In the genomic region with DNA sequence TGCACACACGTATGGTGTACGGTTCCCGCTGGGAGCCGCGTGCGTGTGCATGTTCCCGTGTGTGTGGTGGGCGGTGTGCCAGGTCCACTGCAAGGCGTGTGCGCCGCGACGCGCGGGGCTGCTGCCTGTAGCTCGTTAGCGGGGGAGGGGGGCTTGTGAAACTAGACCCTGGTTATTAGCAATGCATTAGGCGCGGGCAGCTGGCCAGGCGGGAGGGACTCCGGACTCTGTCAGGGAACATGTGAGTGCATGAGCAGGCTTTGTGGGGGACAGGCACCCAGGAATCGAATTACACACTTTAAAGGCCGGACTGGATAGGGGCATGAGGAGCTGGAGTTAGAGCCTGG, we compare ENCODE assay signal across 1 cellular context.
TF ChIP-seq lines count a peak whose summit lies in the region.

No MANE protein-coding gene starts in this region.

TF ChIP-seq in HEK293, 187 proteins besides CTCF, POLR2A, EP300 and RAD21 (continued from another document):
- TF ChIP-seq ZNF707 (tag by site-specific recombination; IDR thresholded peaks at IDR 0.05) (no peak), OVOL3 (tag by site-specific recombination; IDR thresholded peaks at IDR 0.05) (no peak), GLIS1 (tag by site-specific recombination; IDR thresholded peaks at IDR 0.05) (peak; percentile 76), ZNF600 (tag by site-specific recombination; IDR thresholded peaks at IDR 0.05) (no peak), SP7 (tag by site-specific recombination; IDR thresholded peaks at IDR 0.05) (peak; percentile 68), ZNF2 (tag by site-specific recombination; IDR thresholded peaks at IDR 0.05) (0 out of 2 replicates have a peak, but pooled peaks have one; percentile 45), GLIS2 (tag by site-specific recombination; IDR thresholded peaks at IDR 0.05) (no peak), OSR2 (tag by site-specific recombination; IDR thresholded peaks at IDR 0.05) (no peak), ZNF433 (tag by site-specific recombination; IDR thresholded peaks at IDR 0.05; ENCODE audit: low read depth) (no peak), ZNF24 (tag by site-specific recombination; IDR thresholded peaks at IDR 0.05) (peak; percentile 32; the same call in 1 of the 2 replicates), ZNF596 (tag by site-specific recombination; IDR thresholded peaks at IDR 0.05) (no peak), ZNF549 (tag by site-specific recombination; IDR thresholded peaks at IDR 0.05) (no peak), ZNF146 (tag by site-specific recombination; IDR thresholded peaks at IDR 0.05) (no peak), ZFP69B (tag by site-specific recombination; IDR thresholded peaks at IDR 0.05) (no peak), ZBTB48 (tag by site-specific recombination; IDR thresholded peaks at IDR 0.05) (no peak), ZSCAN16 (tag by site-specific recombination; IDR thresholded peaks at IDR 0.05) (no peak), ZNF132 (tag by site-specific recombination; IDR thresholded peaks at IDR 0.05; ENCODE audit: borderline replicate concordance) (no peak), ZNF423 (tag by site-specific recombination; IDR thresholded peaks at IDR 0.05) (no peak), ZNF211 (tag by site-specific recombination; IDR thresholded peaks at IDR 0.05; ENCODE audit: low read depth) (no peak), ZNF366 (tag by site-specific recombination; conservative IDR thresholded peaks at IDR 0.05) (no peak), ZNF626 (tag by site-specific recombination; IDR thresholded peaks at IDR 0.05) (no peak)
- TF ChIP-seq, protein P1, sequence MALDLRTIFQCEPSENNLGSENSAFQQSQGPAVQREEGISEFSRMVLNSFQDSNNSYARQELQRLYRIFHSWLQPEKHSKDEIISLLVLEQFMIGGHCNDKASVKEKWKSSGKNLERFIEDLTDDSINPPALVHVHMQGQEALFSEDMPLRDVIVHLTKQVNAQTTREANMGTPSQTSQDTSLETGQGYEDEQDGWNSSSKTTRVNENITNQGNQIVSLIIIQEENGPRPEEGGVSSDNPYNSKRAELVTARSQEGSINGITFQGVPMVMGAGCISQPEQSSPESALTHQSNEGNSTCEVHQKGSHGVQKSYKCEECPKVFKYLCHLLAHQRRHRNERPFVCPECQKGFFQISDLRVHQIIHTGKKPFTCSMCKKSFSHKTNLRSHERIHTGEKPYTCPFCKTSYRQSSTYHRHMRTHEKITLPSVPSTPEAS (tag by site-specific recombination; IDR thresholded peaks at IDR 0.05) = no peak
- TF ChIP-seq, protein P2, sequence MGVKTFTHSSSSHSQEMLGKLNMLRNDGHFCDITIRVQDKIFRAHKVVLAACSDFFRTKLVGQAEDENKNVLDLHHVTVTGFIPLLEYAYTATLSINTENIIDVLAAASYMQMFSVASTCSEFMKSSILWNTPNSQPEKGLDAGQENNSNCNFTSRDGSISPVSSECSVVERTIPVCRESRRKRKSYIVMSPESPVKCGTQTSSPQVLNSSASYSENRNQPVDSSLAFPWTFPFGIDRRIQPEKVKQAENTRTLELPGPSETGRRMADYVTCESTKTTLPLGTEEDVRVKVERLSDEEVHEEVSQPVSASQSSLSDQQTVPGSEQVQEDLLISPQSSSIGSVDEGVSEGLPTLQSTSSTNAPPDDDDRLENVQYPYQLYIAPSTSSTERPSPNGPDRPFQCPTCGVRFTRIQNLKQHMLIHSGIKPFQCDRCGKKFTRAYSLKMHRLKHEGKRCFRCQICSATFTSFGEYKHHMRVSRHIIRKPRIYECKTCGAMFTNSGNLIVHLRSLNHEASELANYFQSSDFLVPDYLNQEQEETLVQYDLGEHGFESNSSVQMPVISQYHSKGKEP (tag by site-specific recombination; IDR thresholded peaks at IDR 0.05) = peak; percentile 68; the same call in 1 of the 2 replicates
- TF ChIP-seq, protein P3, sequence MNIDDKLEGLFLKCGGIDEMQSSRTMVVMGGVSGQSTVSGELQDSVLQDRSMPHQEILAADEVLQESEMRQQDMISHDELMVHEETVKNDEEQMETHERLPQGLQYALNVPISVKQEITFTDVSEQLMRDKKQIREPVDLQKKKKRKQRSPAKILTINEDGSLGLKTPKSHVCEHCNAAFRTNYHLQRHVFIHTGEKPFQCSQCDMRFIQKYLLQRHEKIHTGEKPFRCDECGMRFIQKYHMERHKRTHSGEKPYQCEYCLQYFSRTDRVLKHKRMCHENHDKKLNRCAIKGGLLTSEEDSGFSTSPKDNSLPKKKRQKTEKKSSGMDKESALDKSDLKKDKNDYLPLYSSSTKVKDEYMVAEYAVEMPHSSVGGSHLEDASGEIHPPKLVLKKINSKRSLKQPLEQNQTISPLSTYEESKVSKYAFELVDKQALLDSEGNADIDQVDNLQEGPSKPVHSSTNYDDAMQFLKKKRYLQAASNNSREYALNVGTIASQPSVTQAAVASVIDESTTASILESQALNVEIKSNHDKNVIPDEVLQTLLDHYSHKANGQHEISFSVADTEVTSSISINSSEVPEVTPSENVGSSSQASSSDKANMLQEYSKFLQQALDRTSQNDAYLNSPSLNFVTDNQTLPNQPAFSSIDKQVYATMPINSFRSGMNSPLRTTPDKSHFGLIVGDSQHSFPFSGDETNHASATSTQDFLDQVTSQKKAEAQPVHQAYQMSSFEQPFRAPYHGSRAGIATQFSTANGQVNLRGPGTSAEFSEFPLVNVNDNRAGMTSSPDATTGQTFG (tag by site-specific recombination; IDR thresholded peaks at IDR 0.05; ENCODE audit: borderline replicate concordance) = no peak
- TF ChIP-seq, protein P4, sequence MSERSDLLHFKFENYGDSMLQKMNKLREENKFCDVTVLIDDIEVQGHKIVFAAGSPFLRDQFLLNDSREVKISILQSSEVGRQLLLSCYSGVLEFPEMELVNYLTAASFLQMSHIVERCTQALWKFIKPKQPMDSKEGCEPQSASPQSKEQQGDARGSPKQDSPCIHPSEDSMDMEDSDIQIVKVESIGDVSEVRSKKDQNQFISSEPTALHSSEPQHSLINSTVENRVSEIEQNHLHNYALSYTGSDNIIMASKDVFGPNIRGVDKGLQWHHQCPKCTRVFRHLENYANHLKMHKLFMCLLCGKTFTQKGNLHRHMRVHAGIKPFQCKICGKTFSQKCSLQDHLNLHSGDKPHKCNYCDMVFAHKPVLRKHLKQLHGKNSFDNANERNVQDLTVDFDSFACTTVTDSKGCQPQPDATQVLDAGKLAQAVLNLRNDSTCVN (tag by site-specific recombination; optimal IDR thresholded peaks at IDR 0.05) = peak; percentile 38
- TF ChIP-seq, protein P5, sequence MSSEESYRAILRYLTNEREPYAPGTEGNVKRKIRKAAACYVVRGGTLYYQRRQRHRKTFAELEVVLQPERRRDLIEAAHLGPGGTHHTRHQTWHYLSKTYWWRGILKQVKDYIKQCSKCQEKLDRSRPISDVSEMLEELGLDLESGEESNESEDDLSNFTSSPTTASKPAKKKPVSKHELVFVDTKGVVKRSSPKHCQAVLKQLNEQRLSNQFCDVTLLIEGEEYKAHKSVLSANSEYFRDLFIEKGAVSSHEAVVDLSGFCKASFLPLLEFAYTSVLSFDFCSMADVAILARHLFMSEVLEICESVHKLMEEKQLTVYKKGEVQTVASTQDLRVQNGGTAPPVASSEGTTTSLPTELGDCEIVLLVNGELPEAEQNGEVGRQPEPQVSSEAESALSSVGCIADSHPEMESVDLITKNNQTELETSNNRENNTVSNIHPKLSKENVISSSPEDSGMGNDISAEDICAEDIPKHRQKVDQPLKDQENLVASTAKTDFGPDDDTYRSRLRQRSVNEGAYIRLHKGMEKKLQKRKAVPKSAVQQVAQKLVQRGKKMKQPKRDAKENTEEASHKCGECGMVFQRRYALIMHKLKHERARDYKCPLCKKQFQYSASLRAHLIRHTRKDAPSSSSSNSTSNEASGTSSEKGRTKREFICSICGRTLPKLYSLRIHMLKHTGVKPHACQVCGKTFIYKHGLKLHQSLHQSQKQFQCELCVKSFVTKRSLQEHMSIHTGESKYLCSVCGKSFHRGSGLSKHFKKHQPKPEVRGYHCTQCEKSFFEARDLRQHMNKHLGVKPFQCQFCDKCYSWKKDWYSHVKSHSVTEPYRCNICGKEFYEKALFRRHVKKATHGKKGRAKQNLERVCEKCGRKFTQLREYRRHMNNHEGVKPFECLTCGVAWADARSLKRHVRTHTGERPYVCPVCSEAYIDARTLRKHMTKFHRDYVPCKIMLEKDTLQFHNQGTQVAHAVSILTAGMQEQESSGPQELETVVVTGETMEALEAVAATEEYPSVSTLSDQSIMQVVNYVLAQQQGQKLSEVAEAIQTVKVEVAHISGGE (tag by site-specific recombination; conservative IDR thresholded peaks at IDR 0.05; ENCODE audit: low read depth) = no peak
- TF ChIP-seq, protein P6, sequence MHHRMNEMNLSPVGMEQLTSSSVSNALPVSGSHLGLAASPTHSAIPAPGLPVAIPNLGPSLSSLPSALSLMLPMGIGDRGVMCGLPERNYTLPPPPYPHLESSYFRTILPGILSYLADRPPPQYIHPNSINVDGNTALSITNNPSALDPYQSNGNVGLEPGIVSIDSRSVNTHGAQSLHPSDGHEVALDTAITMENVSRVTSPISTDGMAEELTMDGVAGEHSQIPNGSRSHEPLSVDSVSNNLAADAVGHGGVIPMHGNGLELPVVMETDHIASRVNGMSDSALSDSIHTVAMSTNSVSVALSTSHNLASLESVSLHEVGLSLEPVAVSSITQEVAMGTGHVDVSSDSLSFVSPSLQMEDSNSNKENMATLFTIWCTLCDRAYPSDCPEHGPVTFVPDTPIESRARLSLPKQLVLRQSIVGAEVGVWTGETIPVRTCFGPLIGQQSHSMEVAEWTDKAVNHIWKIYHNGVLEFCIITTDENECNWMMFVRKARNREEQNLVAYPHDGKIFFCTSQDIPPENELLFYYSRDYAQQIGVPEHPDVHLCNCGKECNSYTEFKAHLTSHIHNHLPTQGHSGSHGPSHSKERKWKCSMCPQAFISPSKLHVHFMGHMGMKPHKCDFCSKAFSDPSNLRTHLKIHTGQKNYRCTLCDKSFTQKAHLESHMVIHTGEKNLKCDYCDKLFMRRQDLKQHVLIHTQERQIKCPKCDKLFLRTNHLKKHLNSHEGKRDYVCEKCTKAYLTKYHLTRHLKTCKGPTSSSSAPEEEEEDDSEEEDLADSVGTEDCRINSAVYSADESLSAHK (tag by site-specific recombination; IDR thresholded peaks at IDR 0.05) = 0 out of 2 replicates have a peak, but pooled peaks have one; percentile 30
